Comparison of ENCODE assay signal across 11 cellular contexts in genomic region chr19:13463296-13463695, GRCh38. TPM values are rescaled to one million over a fixed set of nuclear protein-coding genes. Genes with fewer than 3 reads are reported as not detected.
DNase-seq lines count a peak whose midpoint lies in the region; ATAC-seq and TF ChIP-seq lines count a peak whose summit lies in the region.
"Had no signal": no experiment of that assay in that cellular context is flagged by ENCODE, and none has a peak within 500 bp of the region (broad histone marks: within the 10 kb centered on the region; RNA-seq: fewer than 3 reads in every experiment).

No MANE protein-coding gene starts in this region.

- DNase-seq in DMS53 (lab: John Stamatoyannopoulos, UW) = peak; percentile 6
- DNase-seq in DMS53 treated with DMSO at 0.1 percent for 48 hours (lab: John Stamatoyannopoulos, UW; ENCODE audit: unreplicated experiment) = no peak
- DNase-seq in KBM-7 = peak; percentile 15
- peak; percentile 18 for DNase-seq in activated naive CD8-positive, alpha-beta T cell treated with anti-CD3 and anti-CD28 coated beads, Interleukin-2, amount 50 U/mL, for 24 hours
- DNase-seq in neural crest cell (ENCODE audit: low read depth, low spot score) = peak; percentile 61
- DNase-seq in COLO668 (lab: John Stamatoyannopoulos, UW; ENCODE audit: unreplicated experiment) = no peak
- DNase-seq in NCI-H510A treated with DMSO at 0.1 percent for 48 hours (lab: John Stamatoyannopoulos, UW) = no peak
- DNase-seq: NCI-H774, WERI-Rb-1 had no signal

- no peak for TF ChIP-seq CTCF in neural crest cell (conservative IDR thresholded peaks at IDR 0.05)

- no peaks in the 10 kb centered on the region for H3K4me1 Mint-ChIP-seq in activated naive CD8-positive, alpha-beta T cell treated with anti-CD3 and anti-CD28 coated beads, Interleukin-2, amount 50 U/mL, for 24 hours
- peaks cover 19% of the 10 kb centered on the region for H3K4me1 Mint-ChIP-seq in neural crest cell

- in situ Hi-C loops in KBM-7 (cut with MboI; ENCODE audit: low pct_unique_long_range_greater_than_20kb, low sequenced_read_pairs) = no loop called here

- no peaks in the 10 kb centered on the region for H3K36me3 Mint-ChIP-seq in activated naive CD8-positive, alpha-beta T cell treated with anti-CD3 and anti-CD28 coated beads, Interleukin-2, amount 50 U/mL, for 24 hours (ENCODE audit: low read depth)
- H3K36me3 Mint-ChIP-seq in neural crest cell (ENCODE audit: low read depth) = no peaks in the 10 kb centered on the region

- H3K27me3 Mint-ChIP-seq in activated naive CD8-positive, alpha-beta T cell treated with anti-CD3 and anti-CD28 coated beads, Interleukin-2, amount 50 U/mL, for 24 hours = peaks cover 21% of the 10 kb centered on the region
- H3K27me3 Mint-ChIP-seq in neural crest cell (ENCODE audit: low read depth) = peaks cover 66% of the 10 kb centered on the region

- no peak for ATAC-seq in activated naive CD8-positive, alpha-beta T cell treated with anti-CD3 and anti-CD28 coated beads, Interleukin-2, amount 50 U/mL, for 24 hours
- no peak for ATAC-seq in HG02981 (IDR thresholded peaks at IDR 0.05; ENCODE audit: unreplicated experiment)
- ATAC-seq: heart right ventricle had no signal

- H3K9me3 Mint-ChIP-seq in activated naive CD8-positive, alpha-beta T cell treated with anti-CD3 and anti-CD28 coated beads, Interleukin-2, amount 50 U/mL, for 24 hours = no peaks in the 10 kb centered on the region
- H3K9me3 Mint-ChIP-seq in neural crest cell = no peaks in the 10 kb centered on the region

- no peak overlapping the region for H3K27ac Mint-ChIP-seq in activated naive CD8-positive, alpha-beta T cell treated with anti-CD3 and anti-CD28 coated beads, Interleukin-2, amount 50 U/mL, for 24 hours
- no peak overlapping the region for H3K27ac Mint-ChIP-seq in neural crest cell (ENCODE audit: unreplicated experiment)

- no peak overlapping the region for H3K4me3 Mint-ChIP-seq in activated naive CD8-positive, alpha-beta T cell treated with anti-CD3 and anti-CD28 coated beads, Interleukin-2, amount 50 U/mL, for 24 hours
- no peak overlapping the region for H3K4me3 Mint-ChIP-seq in neural crest cell

RNA-seq across cellular contexts. Expression of gene CACNA1A, which starts 43.0 kb away (rescaled TPM):
- total RNA-seq in neural crest cell = 2.8 and 3.0 TPM in 2 replicates

Comparison
In these comparisons a context has a peak if more than half of its experiments do, and no peak if none do; other contexts are left out.
1. DNase-seq: peak in DMS53 (single experiment), KBM-7 (single experiment), activated naive CD8-positive, alpha-beta T cell treated with anti-CD3 and anti-CD28 coated beads, Interleukin-2, amount 50 U/mL, for 24 hours (single experiment) and neural crest cell (single experiment); none in DMS53 treated with DMSO at 0.1 percent for 48 hours (single experiment), COLO668 (single experiment) and NCI-H510A treated with DMSO at 0.1 percent for 48 hours (single experiment).